8 cellular contexts compared by ENCODE assay signal in the genomic region with DNA sequence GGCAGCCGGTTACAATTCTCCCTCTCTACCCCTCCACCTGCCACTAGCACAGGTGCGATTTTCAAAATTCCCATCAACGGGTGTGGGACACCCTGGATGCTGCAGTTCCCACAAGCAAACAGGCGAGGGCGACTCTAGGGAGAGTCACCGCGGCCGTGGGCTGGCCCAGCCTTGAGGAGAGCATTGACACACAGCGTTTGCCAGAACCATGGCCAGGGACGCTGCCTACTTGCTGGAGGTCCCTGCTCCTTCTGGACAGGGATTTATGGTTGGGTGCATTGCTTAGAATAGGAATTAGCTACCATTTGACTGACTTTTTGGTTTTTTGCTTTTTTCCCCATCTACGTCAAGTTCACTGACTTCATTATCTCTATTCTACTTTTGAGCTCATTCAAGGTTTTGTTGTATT.
DNase-seq lines count a peak whose midpoint lies in the region; ATAC-seq lines count a peak whose summit lies in the region.

No MANE protein-coding gene starts in this region.

- peak; percentile 60 for ATAC-seq in memory B cell (ENCODE audit: low read depth)
- no peak for ATAC-seq in GM19463 (IDR thresholded peaks at IDR 0.05; ENCODE audit: unreplicated experiment)

- H3K27ac Mint-ChIP-seq in memory B cell, result no peak overlapping the region

- no peaks in the 10 kb centered on the region for H3K36me3 Mint-ChIP-seq in memory B cell

- H3K27me3 Mint-ChIP-seq in memory B cell, result peaks cover 11% of the 10 kb centered on the region

- H3K4me3 Mint-ChIP-seq in memory B cell, result no peak overlapping the region

- H3K9me3 Mint-ChIP-seq in memory B cell, result peaks cover 5% of the 10 kb centered on the region

- H3K4me1 Mint-ChIP-seq in memory B cell, result no peaks in the 10 kb centered on the region

- peak; percentile 40 for DNase-seq in SIG-M5 treated with dmso at 0.1 percent for 504 hours (lab: John Stamatoyannopoulos, UW; ENCODE audit: unreplicated experiment)
- DNase-seq in SIG-M5 (lab: John Stamatoyannopoulos, UW), result no peak
- DNase-seq in NCI-H1930 (lab: John Stamatoyannopoulos, UW), result peak; percentile 31 to 66
- peak; percentile 39 to 44 for DNase-seq in activated CD4-positive, alpha-beta T cell treated with anti-CD3 and anti-CD28 coated beads for 4 hours
- DNase-seq in dedifferentiated amniotic fluid mesenchymal stem cell (ENCODE audit: extremely low spot score), result peak; percentile 18
- no peak for DNase-seq in memory B cell (ENCODE audit: low spot score in 2 of 2)
- peak; percentile 39 for DNase-seq in stimulated activated CD8-positive, alpha-beta memory T cell treated with anti-CD3 and anti-CD28 coated beads, Interleukin-7, amount 100 ng/mL, for 24 hours (ENCODE audit: low read depth)

Comparison
In these comparisons a context has a peak if more than half of its experiments do, and no peak if none do; other contexts are left out.
1. DNase-seq: peak in SIG-M5 treated with dmso at 0.1 percent for 504 hours (single experiment), NCI-H1930 (2 of 2), activated CD4-positive, alpha-beta T cell treated with anti-CD3 and anti-CD28 coated beads for 4 hours (2 of 2), dedifferentiated amniotic fluid mesenchymal stem cell (single experiment) and stimulated activated CD8-positive, alpha-beta memory T cell treated with anti-CD3 and anti-CD28 coated beads, Interleukin-7, amount 100 ng/mL, for 24 hours (single experiment); none in SIG-M5 (single experiment) and memory B cell (0 of 2).